Comparison of ENCODE assay signal across 2 cellular contexts in the genomic region with DNA sequence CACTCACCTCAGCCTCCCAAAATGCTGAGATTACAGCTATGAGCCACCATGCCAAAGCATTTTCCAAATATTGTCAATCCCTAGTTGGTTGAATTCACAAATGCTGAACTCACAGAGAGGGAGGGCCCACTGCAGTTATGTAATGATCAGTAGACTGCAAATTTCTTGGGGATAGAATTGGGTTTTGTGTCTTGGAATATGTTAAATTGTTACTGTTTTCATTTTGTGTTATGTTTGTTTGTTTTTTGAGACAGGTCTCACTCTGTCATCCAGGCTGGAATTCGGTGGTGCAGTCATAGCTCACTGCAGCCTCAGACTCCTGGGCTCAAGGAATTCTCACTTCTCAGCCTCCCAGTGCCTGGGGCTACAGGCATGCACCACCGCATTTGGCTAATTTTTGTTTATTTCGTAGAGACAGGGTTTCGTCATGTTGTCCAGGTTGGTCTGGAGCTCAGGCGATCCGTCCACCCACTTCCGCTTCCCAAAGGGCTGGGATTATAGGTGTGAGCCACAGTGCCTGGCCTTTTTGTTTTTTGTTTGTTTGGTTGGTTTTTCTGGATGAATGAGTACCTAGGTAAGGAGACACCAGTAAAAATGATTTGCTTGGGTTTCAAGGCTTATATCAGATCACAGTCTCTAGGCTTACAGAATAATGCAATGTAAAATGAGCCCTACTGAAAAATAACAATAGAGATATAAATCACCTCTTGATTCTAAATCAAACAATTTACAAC.
TF ChIP-seq lines count a peak whose summit lies in the region.

No MANE protein-coding gene starts in this region.

TF ChIP-seq in Ishikawa, 13 proteins besides CTCF, POLR2A, EP300 and RAD21:
- TF ChIP-seq, protein P1, sequence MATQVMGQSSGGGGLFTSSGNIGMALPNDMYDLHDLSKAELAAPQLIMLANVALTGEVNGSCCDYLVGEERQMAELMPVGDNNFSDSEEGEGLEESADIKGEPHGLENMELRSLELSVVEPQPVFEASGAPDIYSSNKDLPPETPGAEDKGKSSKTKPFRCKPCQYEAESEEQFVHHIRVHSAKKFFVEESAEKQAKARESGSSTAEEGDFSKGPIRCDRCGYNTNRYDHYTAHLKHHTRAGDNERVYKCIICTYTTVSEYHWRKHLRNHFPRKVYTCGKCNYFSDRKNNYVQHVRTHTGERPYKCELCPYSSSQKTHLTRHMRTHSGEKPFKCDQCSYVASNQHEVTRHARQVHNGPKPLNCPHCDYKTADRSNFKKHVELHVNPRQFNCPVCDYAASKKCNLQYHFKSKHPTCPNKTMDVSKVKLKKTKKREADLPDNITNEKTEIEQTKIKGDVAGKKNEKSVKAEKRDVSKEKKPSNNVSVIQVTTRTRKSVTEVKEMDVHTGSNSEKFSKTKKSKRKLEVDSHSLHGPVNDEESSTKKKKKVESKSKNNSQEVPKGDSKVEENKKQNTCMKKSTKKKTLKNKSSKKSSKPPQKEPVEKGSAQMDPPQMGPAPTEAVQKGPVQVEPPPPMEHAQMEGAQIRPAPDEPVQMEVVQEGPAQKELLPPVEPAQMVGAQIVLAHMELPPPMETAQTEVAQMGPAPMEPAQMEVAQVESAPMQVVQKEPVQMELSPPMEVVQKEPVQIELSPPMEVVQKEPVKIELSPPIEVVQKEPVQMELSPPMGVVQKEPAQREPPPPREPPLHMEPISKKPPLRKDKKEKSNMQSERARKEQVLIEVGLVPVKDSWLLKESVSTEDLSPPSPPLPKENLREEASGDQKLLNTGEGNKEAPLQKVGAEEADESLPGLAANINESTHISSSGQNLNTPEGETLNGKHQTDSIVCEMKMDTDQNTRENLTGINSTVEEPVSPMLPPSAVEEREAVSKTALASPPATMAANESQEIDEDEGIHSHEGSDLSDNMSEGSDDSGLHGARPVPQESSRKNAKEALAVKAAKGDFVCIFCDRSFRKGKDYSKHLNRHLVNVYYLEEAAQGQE (IDR thresholded peaks at IDR 0.05; ENCODE audit: low read depth), result no peak
- TF ChIP-seq TEAD4 (IDR thresholded peaks at IDR 0.05) (peak; percentile 30), TAF1 (IDR thresholded peaks at IDR 0.05; ENCODE audit: low read depth) (no peak), CREB1 (IDR thresholded peaks at IDR 0.05; ENCODE audit: low read depth) (no peak), CEBPB (IDR thresholded peaks at IDR 0.05) (peak; percentile 64; the same call in 1 of the 2 replicates), TCF12 (IDR thresholded peaks at IDR 0.05; ENCODE audit: low read depth) (peak; percentile 60), NFIC (IDR thresholded peaks at IDR 0.05) (peak; percentile 61), EGR1 (IDR thresholded peaks at IDR 0.05) (no peak), ZBTB7A (IDR thresholded peaks at IDR 0.05; ENCODE audit: low read depth) (no peak), YY1 (IDR thresholded peaks at IDR 0.05; ENCODE audit: low read depth) (no peak), FOXM1 (IDR thresholded peaks at IDR 0.05; ENCODE audit: borderline replicate concordance, low read depth) (0 out of 2 replicates have a peak, but pooled peaks have one; percentile 18)
- TF ChIP-seq, protein P2, sequence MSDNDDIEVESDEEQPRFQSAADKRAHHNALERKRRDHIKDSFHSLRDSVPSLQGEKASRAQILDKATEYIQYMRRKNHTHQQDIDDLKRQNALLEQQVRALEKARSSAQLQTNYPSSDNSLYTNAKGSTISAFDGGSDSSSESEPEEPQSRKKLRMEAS (IDR thresholded peaks at IDR 0.05), result 0 out of 2 replicates have a peak, but pooled peaks have one; percentile 16
- TF ChIP-seq, protein P3, sequence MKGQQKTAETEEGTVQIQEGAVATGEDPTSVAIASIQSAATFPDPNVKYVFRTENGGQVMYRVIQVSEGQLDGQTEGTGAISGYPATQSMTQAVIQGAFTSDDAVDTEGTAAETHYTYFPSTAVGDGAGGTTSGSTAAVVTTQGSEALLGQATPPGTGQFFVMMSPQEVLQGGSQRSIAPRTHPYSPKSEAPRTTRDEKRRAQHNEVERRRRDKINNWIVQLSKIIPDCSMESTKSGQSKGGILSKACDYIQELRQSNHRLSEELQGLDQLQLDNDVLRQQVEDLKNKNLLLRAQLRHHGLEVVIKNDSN (IDR thresholded peaks at IDR 0.05), result no peak

TF ChIP-seq in K562, 482 proteins besides CTCF, POLR2A, EP300 and RAD21:
- 0 out of 2 replicates have a peak, but pooled peaks have one; percentile 6 for TF ChIP-seq SPI1 (IDR thresholded peaks at IDR 0.05; ENCODE audit: borderline replicate concordance, low read depth, low read length)
- no peak for TF ChIP-seq MCM5 (IDR thresholded peaks at IDR 0.05; ENCODE audit: low read depth)
